ENCODE assay signal across 8 cellular contexts in genomic region chr3:152595975-152596832, GRCh38.
A peak's percentile ranks its signal among the peaks of the same experiment; 100 is the strongest.
DNase-seq lines count a peak whose midpoint lies in the region; ATAC-seq and TF ChIP-seq lines count a peak whose summit lies in the region.

No MANE protein-coding gene starts in this region.

- CTCF ChIA-PET in PC-3 (lab: Charles Lee): no interaction called here

- H3K27me3 Mint-ChIP-seq in GM23338 (ENCODE audit: insufficient read depth, low read depth, poor library complexity): peaks cover 5% of the 10 kb centered on the region

- H3F3A ChIP-seq in GM23338 (replicated peaks; ENCODE audit: low read depth) (no peaks in the 10 kb centered on the region), PC-3 (ENCODE audit: low read length, unreplicated experiment) (no peaks in the 10 kb centered on the region)

- no TSS peak for BruUV-seq in PC-3 (replicated peaks; lab: Mats Ljungman, UMichigan)

- H2AFZ ChIP-seq in GM23338: peak overlapping the region; percentile 49; the same call in 1 of the 2 replicates
- H2AFZ ChIP-seq in PC-3 (ENCODE audit: low read length): no peak overlapping the region

- H3K27ac ChIP-seq in GM23338 (ENCODE audit: low read depth) (no peak overlapping the region), body of pancreas (peak overlapping the region; percentile 24 to 59 (median 57)), thyroid gland (peak overlapping the region; percentile 25 to 56 (median 34)), PC-3 (ENCODE audit: low read length) (no peak overlapping the region)

- H3K4me2 ChIP-seq in GM23338 (peak overlapping the region; percentile 31; the same call in 1 of the 2 replicates), PC-3 (ENCODE audit: low read length) (no peak overlapping the region)

- TF ChIP-seq CTCF in GM12865 (IDR thresholded peaks at IDR 0.05; ENCODE audit: insufficient read depth, low read depth, low read length, missing control alignments): no peak
- TF ChIP-seq CTCF in GM23338 (conservative IDR thresholded peaks at IDR 0.05; ENCODE audit: low read depth in 2 of 2): no peak
- no peak for TF ChIP-seq CTCF in body of pancreas (IDR thresholded peaks at IDR 0.05)
- TF ChIP-seq CTCF in thyroid gland (IDR thresholded peaks at IDR 0.05): no peak
- TF ChIP-seq CTCF in PC-3 (conservative IDR thresholded peaks at IDR 0.05; ENCODE audit: low read depth, low read length): no peak

- peaks cover 18% of the 10 kb centered on the region for H3K4me1 Mint-ChIP-seq in GM23338

- POLR2A ChIA-PET in PC-3 (lab: Charles Lee; ENCODE audit: unreplicated experiment): no interaction called here

- H3K27me3 ChIP-seq in GM23338 (ENCODE audit: insufficient read depth) (no peaks in the 10 kb centered on the region), body of pancreas (no peaks in the 10 kb centered on the region), thyroid gland (no peaks in the 10 kb centered on the region), PC-3 (ENCODE audit: low read length) (peaks cover 35% of the 10 kb centered on the region)

- no peak overlapping the region for H3K4me3 ChIP-seq in GM12865 (ENCODE audit: low read depth, low read length)
- H3K4me3 ChIP-seq in GM23338: no peak overlapping the region
- no peak overlapping the region for H3K4me3 ChIP-seq in Jurkat, Clone E6-1 (ENCODE audit: low read length)
- H3K4me3 ChIP-seq in body of pancreas: no peak overlapping the region
- no peak overlapping the region for H3K4me3 ChIP-seq in thyroid gland (replicated peaks in 1 of 3)
- H3K4me3 ChIP-seq in PC-3 (ENCODE audit: low read length): no peak overlapping the region

- 19 to 35% methylated on average over 4 of the region's 4 CpGs for WGBS in body of pancreas, 2 donors
- 41 to 48% methylated on average over 4 of the region's 4 CpGs for WGBS in thyroid gland, 2 donors

- no peaks in the 10 kb centered on the region for H3K79me2 ChIP-seq in GM23338 (replicated peaks; ENCODE audit: insufficient read depth)
- no peaks in the 10 kb centered on the region for H3K79me2 ChIP-seq in PC-3 (ENCODE audit: low read length)

- H3K27ac Mint-ChIP-seq in GM23338: no peak overlapping the region

- TF ChIP-seq POLR2A in body of pancreas (IDR thresholded peaks at IDR 0.05) (no peak), thyroid gland (IDR thresholded peaks at IDR 0.05) (no peak)

- H3K9me3 ChIP-seq in body of pancreas (no peaks in the 10 kb centered on the region), thyroid gland (no peaks in the 10 kb centered on the region), PC-3 (ENCODE audit: low read length) (no peaks in the 10 kb centered on the region)

- H4K20me1 ChIP-seq in GM23338 (replicated peaks; ENCODE audit: insufficient read depth) (no peaks in the 10 kb centered on the region), PC-3 (ENCODE audit: low read length) (no peaks in the 10 kb centered on the region)

- ATAC-seq in GM23338 (no peak), body of pancreas (peak; percentile 91), PC-3 (no peak)

- no peak overlapping the region for H3K4me3 Mint-ChIP-seq in GM23338

- H3K4me1 ChIP-seq in GM23338 (ENCODE audit: insufficient read depth): peaks cover 11% of the 10 kb centered on the region; the same call in 1 of the 2 replicates
- peaks cover 14% of the 10 kb centered on the region for H3K4me1 ChIP-seq in body of pancreas
- H3K4me1 ChIP-seq in thyroid gland: peaks cover 0 to 8% of the 10 kb centered on the region in 2 donors
- no peaks in the 10 kb centered on the region for H3K4me1 ChIP-seq in PC-3 (ENCODE audit: insufficient read depth, low read length)

- H3K36me3 ChIP-seq in GM23338 (ENCODE audit: insufficient read depth) (no peaks in the 10 kb centered on the region), body of pancreas (replicated peaks in 1 of 2; ENCODE audit: insufficient read depth in 1 of 2, low read depth in 2 of 2) (no peaks in the 10 kb centered on the region), thyroid gland (no peaks in the 10 kb centered on the region), PC-3 (ENCODE audit: low read depth, low read length) (no peaks in the 10 kb centered on the region)

- H3K9me3 Mint-ChIP-seq in GM23338: peaks cover 19% of the 10 kb centered on the region

- peaks cover 7% of the 10 kb centered on the region; the same call in 1 of the 2 replicates for H3K9me2 ChIP-seq in GM23338 (ENCODE audit: insufficient read depth)
- no peaks in the 10 kb centered on the region for H3K9me2 ChIP-seq in PC-3 (replicated peaks; ENCODE audit: low read length)

- no peak overlapping the region for H3K9ac ChIP-seq in PC-3 (ENCODE audit: low read length)

- DNase-seq in GM12865 (ENCODE audit: low read depth) (peak; percentile 83), GM23338 (ENCODE audit: low spot score) (no peak), body of pancreas (peak; percentile 16 to 57 (median 34)), kidney tubule cell (ENCODE audit: low spot score) (peak; percentile 50), thyroid gland (no peak), PC-3 (no peak), NCI-H128 (lab: John Stamatoyannopoulos, UW; ENCODE audit: unreplicated experiment) (no peak)
- peak; percentile 76 for DNase-seq in Jurkat, Clone E6-1 (ENCODE audit: low read depth, low spot score)

- intact Hi-C loops in body of pancreas (cut with DNase I) (no loop called here), thyroid gland (cut with DNase I) (no loop called here), PC-3 (cut with micrococcal nuclease) (no loop called here)

- peaks cover 25% of the 10 kb centered on the region for H3K36me3 Mint-ChIP-seq in GM23338 (ENCODE audit: low read depth)

TF ChIP-seq in GM23338, 12 proteins besides CTCF, POLR2A, EP300 and RAD21 (continues in another document):
- TF ChIP-seq JUNB (IDR thresholded peaks at IDR 0.05; ENCODE audit: unreplicated experiment): no peak
- TF ChIP-seq POLR2AphosphoS5 (IDR thresholded peaks at IDR 0.05; ENCODE audit: low read depth): no peak
- no peak for TF ChIP-seq ZNF462 (CRISPR knock-in tag; IDR thresholded peaks at IDR 0.05)

Comparison
In these comparisons a context has a peak if more than half of its experiments do, and no peak if none do; other contexts are left out.
1. DNase-seq: peak in GM12865 (single experiment), Jurkat, Clone E6-1 (single experiment), body of pancreas (4 of 4) and kidney tubule cell (single experiment); none in GM23338 (single experiment), thyroid gland (0 of 2), PC-3 (single experiment) and NCI-H128 (single experiment).
2. H3K27ac ChIP-seq: peak in body of pancreas (4 of 4) and thyroid gland (3 of 3); none in GM23338 (single experiment) and PC-3 (single experiment).